In genomic region chr4:40438384-40439026, GRCh38 we compare ENCODE assay signal across 1 cellular context.
TF ChIP-seq lines count a peak whose summit lies in the region.

No MANE protein-coding gene starts in this region.

TF ChIP-seq in H1, 55 proteins besides CTCF, POLR2A, EP300 and RAD21:
- TF ChIP-seq CBX5 (IDR thresholded peaks at IDR 0.05; ENCODE audit: low read depth, low read length) (no peak), EZH2 (IDR thresholded peaks at IDR 0.05; ENCODE audit: low read depth, low read length, severe bottlenecking) (no peak), SRF (IDR thresholded peaks at IDR 0.05; ENCODE audit: low read depth, low read length) (no peak), E2F6 (IDR thresholded peaks at IDR 0.05) (no peak), CTBP2 (IDR thresholded peaks at IDR 0.05; ENCODE audit: borderline replicate concordance, insufficient read depth, insufficient read length, low read length) (no peak), TBP (IDR thresholded peaks at IDR 0.05; ENCODE audit: low read depth, low read length) (no peak), SUZ12 (IDR thresholded peaks at IDR 0.05; ENCODE audit: low read length) (no peak), HDAC6 (IDR thresholded peaks at IDR 0.05; ENCODE audit: low read depth, low read length) (no peak), SIN3A (conservative IDR thresholded peaks at IDR 0.05 in 1 of 2, IDR thresholded peaks at IDR 0.05 in 1 of 2; ENCODE audit: low read depth in 1 of 2, low read length in 2 of 2) (no peak), RBBP5 (IDR thresholded peaks at IDR 0.05; ENCODE audit: borderline replicate concordance, low read depth, low read length) (no peak)
- TF ChIP-seq, protein P1, sequence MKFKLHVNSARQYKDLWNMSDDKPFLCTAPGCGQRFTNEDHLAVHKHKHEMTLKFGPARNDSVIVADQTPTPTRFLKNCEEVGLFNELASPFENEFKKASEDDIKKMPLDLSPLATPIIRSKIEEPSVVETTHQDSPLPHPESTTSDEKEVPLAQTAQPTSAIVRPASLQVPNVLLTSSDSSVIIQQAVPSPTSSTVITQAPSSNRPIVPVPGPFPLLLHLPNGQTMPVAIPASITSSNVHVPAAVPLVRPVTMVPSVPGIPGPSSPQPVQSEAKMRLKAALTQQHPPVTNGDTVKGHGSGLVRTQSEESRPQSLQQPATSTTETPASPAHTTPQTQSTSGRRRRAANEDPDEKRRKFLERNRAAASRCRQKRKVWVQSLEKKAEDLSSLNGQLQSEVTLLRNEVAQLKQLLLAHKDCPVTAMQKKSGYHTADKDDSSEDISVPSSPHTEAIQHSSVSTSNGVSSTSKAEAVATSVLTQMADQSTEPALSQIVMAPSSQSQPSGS (IDR thresholded peaks at IDR 0.05; ENCODE audit: low read length) = no peak
- TF ChIP-seq, protein P2, sequence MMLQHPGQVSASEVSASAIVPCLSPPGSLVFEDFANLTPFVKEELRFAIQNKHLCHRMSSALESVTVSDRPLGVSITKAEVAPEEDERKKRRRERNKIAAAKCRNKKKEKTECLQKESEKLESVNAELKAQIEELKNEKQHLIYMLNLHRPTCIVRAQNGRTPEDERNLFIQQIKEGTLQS (IDR thresholded peaks at IDR 0.05; ENCODE audit: insufficient read depth, low read depth, low read length) = no peak
